In genomic region chr2:36770542-36771287, GRCh38 we compare ENCODE assay signal across 8 cellular contexts.
DNase-seq lines count a peak whose midpoint lies in the region; ATAC-seq and TF ChIP-seq lines count a peak whose summit lies in the region.
"Had no signal": no experiment of that assay in that cellular context is flagged by ENCODE, and none has a peak within 500 bp of the region (broad histone marks: within the 10 kb centered on the region; RNA-seq: fewer than 3 reads in every experiment).

No MANE protein-coding gene starts in this region.

- H3K9me3 Mint-ChIP-seq in H9: no peaks in the 10 kb centered on the region; a peak in 1 of 5 replicates
- H3K9me3 Mint-ChIP-seq: activated naive CD4-positive, alpha-beta T cell treated with anti-CD3 and anti-CD28 coated beads, Interleukin-2, amount 50 U/mL, for 24 hours had no signal

- H3K36me3 ChIP-seq in GM06990 (ENCODE audit: control insufficient read depth, insufficient read depth, low read length) (no peaks in the 10 kb centered on the region), left ventricle myocardium inferior (no peaks in the 10 kb centered on the region)

- no peak overlapping the region for H3K14ac ChIP-seq in H9 (ENCODE audit: insufficient read depth, low read length)

- H2BK5ac ChIP-seq in H9 (ENCODE audit: insufficient read length, low read length): no peak overlapping the region

- no peak overlapping the region for H2AFZ ChIP-seq in H9 (ENCODE audit: low read length)

- H4K91ac ChIP-seq in H9 (ENCODE audit: insufficient read length, low read depth, low read length): no peak overlapping the region

- no peak overlapping the region for H4K8ac ChIP-seq in H9 (replicated peaks; ENCODE audit: insufficient read length, low read depth, low read length)

- no peaks in the 10 kb centered on the region for H3K79me1 ChIP-seq in H9 (ENCODE audit: insufficient read depth, low read depth, low read length, poor library complexity, severe bottlenecking)

- H3K27me3 Mint-ChIP-seq in H9 (ENCODE audit: low read depth): no peaks in the 10 kb centered on the region; the same call in 1 of the 2 replicates

- H3K9me3 ChIP-seq in H9 (ENCODE audit: control insufficient read depth, low read depth, low read length) (no peaks in the 10 kb centered on the region), left ventricle myocardium inferior (replicated peaks) (no peaks in the 10 kb centered on the region)

- H3K4me3 ChIP-seq in GM06990 (replicated peaks; ENCODE audit: low read depth, low read length): no peak overlapping the region
- no peak overlapping the region for H3K4me3 ChIP-seq in left ventricle myocardium inferior

- no CpG with 5 or more reads among the region's 11 CpGs for WGBS in H9 (ENCODE audit: extremely low coverage, insufficient read length, low lambda C conversion rate)

- no peak overlapping the region for H3K4me2 ChIP-seq in H9 (ENCODE audit: insufficient read depth, insufficient read length, low read length)

- no peaks in the 10 kb centered on the region for H4K20me1 ChIP-seq in H9 (ENCODE audit: control insufficient read depth, insufficient read depth, insufficient read length)

- H3K9ac ChIP-seq in H9 (ENCODE audit: extremely low read depth, insufficient read length, low read length): no peak overlapping the region

- H2AK5ac ChIP-seq in H9 (ENCODE audit: insufficient read length, low read length): no peak overlapping the region

- no peak overlapping the region for H3K27ac Mint-ChIP-seq in H9
- H3K27ac Mint-ChIP-seq: activated naive CD4-positive, alpha-beta T cell treated with anti-CD3 and anti-CD28 coated beads, Interleukin-2, amount 50 U/mL, for 24 hours had no signal

- H2BK12ac ChIP-seq in H9 (ENCODE audit: insufficient read length, low read depth, low read length): no peak overlapping the region

- no peak overlapping the region for H3K23ac ChIP-seq in H9 (ENCODE audit: insufficient read length, low read depth, low read length)

- no peak for DNase-seq in GM06990 (ENCODE audit: extremely low read depth, insufficient read length)
- DNase-seq in H9: peak; percentile 86
- DNase-seq in NCI-H69 (lab: John Stamatoyannopoulos, UW): peak; percentile 34
- peak; percentile 22 for DNase-seq in activated CD8-positive, alpha-beta memory T cell treated with anti-CD3 and anti-CD28 coated beads, Interleukin-2, amount 50 U/mL, for 4 hours
- no peak for DNase-seq in left ventricle myocardium inferior
- DNase-seq in stimulated activated CD4-positive, alpha-beta T cell treated with anti-CD3 and anti-CD28 coated beads, Interleukin-4, amount 100 ng/mL, for 48 hours (ENCODE audit: low read depth in 2 of 2): peak; percentile 44 to 47

- H3K23me2 ChIP-seq in H9 (ENCODE audit: insufficient read length, low read depth, low read length, poor library complexity, severe bottlenecking): no peaks in the 10 kb centered on the region

- no peak overlapping the region for H2BK20ac ChIP-seq in H9 (ENCODE audit: low read depth, low read length, poor library complexity, severe bottlenecking)

- H3T11ph ChIP-seq in H9 (ENCODE audit: low read length): no peak overlapping the region

- no peak overlapping the region for H3K4ac ChIP-seq in H9 (ENCODE audit: low read depth, low read length)

- 0 out of 4 replicates have a peak, but pooled peaks cover 2% of the 10 kb centered on the region in 2 experiments for H3K4me1 Mint-ChIP-seq in H9
- H3K4me1 Mint-ChIP-seq: activated naive CD4-positive, alpha-beta T cell treated with anti-CD3 and anti-CD28 coated beads, Interleukin-2, amount 50 U/mL, for 24 hours had no signal

- no peaks in the 10 kb centered on the region for H3K79me2 ChIP-seq in H9 (ENCODE audit: insufficient read depth, low read length)

- H3K4me1 ChIP-seq in H9 (ENCODE audit: insufficient read depth, low read length) (no peaks in the 10 kb centered on the region), left ventricle myocardium inferior (no peaks in the 10 kb centered on the region)

- H3K4me3 Mint-ChIP-seq in H9: no peak overlapping the region
- H3K4me3 Mint-ChIP-seq: activated naive CD4-positive, alpha-beta T cell treated with anti-CD3 and anti-CD28 coated beads, Interleukin-2, amount 50 U/mL, for 24 hours had no signal

- H3K56ac ChIP-seq in H9 (ENCODE audit: insufficient read length, low read depth, low read length): no peak overlapping the region

- H2BK15ac ChIP-seq in H9 (ENCODE audit: low read depth, low read length): no peak overlapping the region

- TF ChIP-seq CTCF in GM06990 (IDR thresholded peaks at IDR 0.05; ENCODE audit: insufficient read depth, low read length, poor library complexity, severe bottlenecking) (peak; percentile 82), H9 (conservative IDR thresholded peaks at IDR 0.05) (peak; percentile 98), left ventricle myocardium inferior (IDR thresholded peaks at IDR 0.05; ENCODE audit: borderline replicate concordance) (peak; percentile 53)

- intact Hi-C loops in left ventricle myocardium inferior (cut with micrococcal nuclease): no loop called here

- no peak for ATAC-seq in HG03095 (IDR thresholded peaks at IDR 0.05; ENCODE audit: unreplicated experiment)

- no peak overlapping the region for H3K18ac ChIP-seq in H9 (ENCODE audit: insufficient read length, low read depth, low read length)

- H3K27ac ChIP-seq in H9 (ENCODE audit: insufficient read length, low read depth, low read length): no peak overlapping the region
- H3K27ac ChIP-seq in left ventricle myocardium inferior (replicated peaks): no peak overlapping the region

- H3K27me3 ChIP-seq in GM06990 (replicated peaks; ENCODE audit: control insufficient read depth, insufficient read depth, low read length): no peaks in the 10 kb centered on the region
- no peaks in the 10 kb centered on the region for H3K27me3 ChIP-seq in H9 (ENCODE audit: insufficient read depth, low read length)
- H3K27me3 ChIP-seq in left ventricle myocardium inferior (ENCODE audit: low read depth): peaks cover 10% of the 10 kb centered on the region

- H4K5ac ChIP-seq in H9 (ENCODE audit: insufficient read length, low read depth, low read length): no peak overlapping the region

- no peak overlapping the region for H2BK120ac ChIP-seq in H9 (ENCODE audit: low read depth, low read length, poor library complexity, severe bottlenecking)

- no peaks in the 10 kb centered on the region; a peak in 1 of 7 replicates for H3K36me3 Mint-ChIP-seq in H9 (ENCODE audit: insufficient read depth in 1 of 3, low read depth in 3 of 3)
- H3K36me3 Mint-ChIP-seq: activated naive CD4-positive, alpha-beta T cell treated with anti-CD3 and anti-CD28 coated beads, Interleukin-2, amount 50 U/mL, for 24 hours had no signal

Comparison
In these comparisons a context has a peak if more than half of its experiments do, and no peak if none do; other contexts are left out.
1. DNase-seq: peak in H9 (single experiment), NCI-H69 (single experiment), activated CD8-positive, alpha-beta memory T cell treated with anti-CD3 and anti-CD28 coated beads, Interleukin-2, amount 50 U/mL, for 4 hours (single experiment) and stimulated activated CD4-positive, alpha-beta T cell treated with anti-CD3 and anti-CD28 coated beads, Interleukin-4, amount 100 ng/mL, for 48 hours (2 of 2); none in GM06990 (single experiment) and left ventricle myocardium inferior (single experiment).
2. Peak in every context shown above with its lines, with median percentiles within 50 percentile points of each other: CTCF ChIP-seq.